Comparison of ENCODE assay signal across 8 cellular contexts in the genomic region with DNA sequence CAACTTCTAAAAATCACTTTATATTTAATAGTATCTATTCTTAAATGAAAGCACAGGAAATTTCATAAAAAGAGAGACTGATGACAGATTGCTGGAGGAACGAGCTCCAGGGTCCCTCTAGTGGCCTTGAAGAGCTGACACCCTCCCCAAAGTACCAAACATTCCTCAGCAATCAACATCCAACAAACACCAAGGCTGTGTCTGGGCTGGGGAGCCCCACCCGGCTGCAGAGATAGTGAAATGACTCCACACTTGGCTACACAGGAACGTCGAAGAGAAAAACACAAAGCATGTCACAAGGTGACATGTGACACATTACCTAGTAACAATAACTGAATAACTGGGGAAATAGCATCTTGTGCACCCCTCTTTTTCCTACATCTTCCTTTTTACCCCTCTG. TPM values are rescaled to one million over a fixed set of nuclear protein-coding genes. Genes with fewer than 3 reads are reported as not detected.
DNase-seq lines count a peak whose midpoint lies in the region; ATAC-seq and TF ChIP-seq lines count a peak whose summit lies in the region.

No MANE protein-coding gene starts in this region.

- TF ChIP-seq POLR2A in testis (IDR thresholded peaks at IDR 0.05) = no peak

- ATAC-seq in GM19025 (IDR thresholded peaks at IDR 0.05; ENCODE audit: low read depth, unreplicated experiment) (peak; percentile 69), HG03066 (IDR thresholded peaks at IDR 0.05; ENCODE audit: low read depth, unreplicated experiment) (peak; percentile 89)

- DNase-seq in DMS 273 (lab: John Stamatoyannopoulos, UW; ENCODE audit: unreplicated experiment) = peak; percentile 48
- no peak for DNase-seq in DMS 273 treated with DMSO at 0.1 percent for 48 hours (lab: John Stamatoyannopoulos, UW)
- peak; percentile 27 for DNase-seq in NCI-H82 treated with DMSO at 0.1 percent for 48 hours (lab: John Stamatoyannopoulos, UW; ENCODE audit: unreplicated experiment)
- DNase-seq in kidney tubule cell (ENCODE audit: low spot score) = peak; percentile 68
- peak; percentile 34 for DNase-seq in testis

- H3K4me3 Mint-ChIP-seq in brain = no peak overlapping the region

- H3K9me3 ChIP-seq in testis = no peaks in the 10 kb centered on the region

- H3K4me1 ChIP-seq in testis = no peaks in the 10 kb centered on the region

- intact Hi-C loops in testis (cut with DNase I; ENCODE audit: low total_unique reads) = no loop called here

- no peak overlapping the region for H3K27ac Mint-ChIP-seq in brain

- H3K4me1 Mint-ChIP-seq in brain = peaks cover 4% of the 10 kb centered on the region

- peak; percentile 53 to 73 for TF ChIP-seq CTCF in brain (conservative IDR thresholded peaks at IDR 0.05)
- peak in 2 of 3 experiments; percentile 12 to 36 for TF ChIP-seq CTCF in testis (IDR thresholded peaks at IDR 0.05)

- WGBS in testis, 2 donors = 28 to 37% methylated on average over 4 of the region's 4 CpGs

- H3K36me3 Mint-ChIP-seq in brain = no peaks in the 10 kb centered on the region

- H3K27ac ChIP-seq in testis = no peak overlapping the region

- no peaks in the 10 kb centered on the region for H3K27me3 ChIP-seq in testis

- H3K36me3 ChIP-seq in testis (ENCODE audit: low read depth, missing control alignments) = no peaks in the 10 kb centered on the region

- H3K9me3 Mint-ChIP-seq in brain = no peaks in the 10 kb centered on the region

- H3K4me3 ChIP-seq in testis = no peak overlapping the region

- H3K27me3 Mint-ChIP-seq in brain = peaks cover 3% of the 10 kb centered on the region

RNA-seq across cellular contexts. Expression of a gene that starts 45.6 kb away (rescaled TPM):
- polyA plus RNA-seq in brain (ENCODE audit: insufficient read depth, low read depth, low replicate concordance) (3.8 TPM), testis (ENCODE audit: insufficient read depth, low read depth, low replicate concordance) (5.3 TPM)
- total RNA-seq in testis = 1 to 10 TPM; 4.5 to 5.8 TPM
